ENCODE assay signal across 12 cellular contexts in genomic region chr3:59771760-59772159, GRCh38.
A peak's percentile ranks its signal among the peaks of the same experiment; 100 is the strongest.
DNase-seq lines count a peak whose midpoint lies in the region; ATAC-seq, FAIRE-seq and TF ChIP-seq lines count a peak whose summit lies in the region.
"Had no signal": no experiment of that assay in that cellular context is flagged by ENCODE, and none has a peak within 500 bp of the region (broad histone marks: within the 10 kb centered on the region; RNA-seq: fewer than 3 reads in every experiment).

No MANE protein-coding gene starts in this region.

- DNase-seq in BJ (ENCODE audit: low read depth) (peak; percentile 81), HT1080 (ENCODE audit: low read depth) (peak; percentile 83), astrocyte of the cerebellum (ENCODE audit: low read depth) (peak; percentile 73), left colon (no peak), NCI-H526 (lab: John Stamatoyannopoulos, UW) (no peak), GM12891 (ENCODE audit: insufficient read length, low spot score) (no peak), NCI-H510A treated with DMSO at 0.1 percent for 48 hours (lab: John Stamatoyannopoulos, UW) (no peak)
- DNase-seq: activated gamma-delta T cell, NCI-H524, transverse colon had no signal

- FAIRE-seq in GM12891 (lab: Jason Lieb, UNC), result no peak
- FAIRE-seq: frontal cortex had no signal

- peak; percentile 61 for ATAC-seq in left colon
- ATAC-seq in GM19463 (IDR thresholded peaks at IDR 0.05; ENCODE audit: unreplicated experiment), result no peak

- H3K4me3 ChIP-seq in BJ (ENCODE audit: low read depth, low read length) (no peak overlapping the region), astrocyte of the cerebellum (ENCODE audit: low read depth, low read length) (no peak overlapping the region)
- H3K4me3 ChIP-seq: transverse colon had no signal

- TF ChIP-seq POLR2A in GM12891 (IDR thresholded peaks at IDR 0.05; ENCODE audit: low read depth, low read length), result no peak

- H3K36me3 ChIP-seq in BJ (ENCODE audit: control insufficient read depth, insufficient read depth, low read length), result no peaks in the 10 kb centered on the region
- H3K36me3 ChIP-seq: transverse colon had no signal

- CTCF ChIA-PET in BJ (lab: Yijun Ruan, JAX), result interaction anchor here (0.9 to 1.8 kb wide), 5 partner anchors 38 to 213 kb away, joined by 3 to 7 read pairs (median 4); no protein-coding TSS in a partner anchor

- in situ Hi-C loops in astrocyte of the cerebellum (cut with HindIII; ENCODE audit: low sequenced_read_pairs), result no loop called here

- POLR2A ChIA-PET in BJ (lab: Charles Lee), result interaction anchor here (0.6 kb wide), 1 partner anchor 86 kb away, joined by 11 read pairs; no protein-coding TSS in a partner anchor

- TF ChIP-seq CTCF in BJ (IDR thresholded peaks at IDR 0.05; ENCODE audit: insufficient read depth, low read depth, low read length) (no peak), astrocyte of the cerebellum (IDR thresholded peaks at IDR 0.05; ENCODE audit: low read depth, low read length, missing control alignments) (no peak)

- no peaks in the 10 kb centered on the region for H3K27me3 ChIP-seq in BJ (ENCODE audit: control insufficient read depth, insufficient read depth, low read length)
- H3K27me3 ChIP-seq: transverse colon had no signal

- intact Hi-C loops in left colon (cut with DNase I, micrococcal nuclease), result no loop called here

TF ChIP-seq in GM12891, 5 proteins besides CTCF, POLR2A, EP300 and RAD21:
- no peak for TF ChIP-seq TAF1 (IDR thresholded peaks at IDR 0.05; ENCODE audit: low read depth, low read length)

Comparison
In these comparisons a context has a peak if more than half of its experiments do, and no peak if none do; other contexts are left out.
1. DNase-seq: peak in BJ (single experiment), HT1080 (single experiment) and astrocyte of the cerebellum (single experiment); none in left colon (0 of 2), NCI-H526 (0 of 2), GM12891 (single experiment) and NCI-H510A treated with DMSO at 0.1 percent for 48 hours (single experiment).